In genomic region chr18:2471523-2471922, GRCh38 we compare ENCODE assay signal across 13 cellular contexts.
A peak's percentile ranks its signal among the peaks of the same experiment; 100 is the strongest.
DNase-seq lines count a peak whose midpoint lies in the region; TF ChIP-seq lines count a peak whose summit lies in the region.
"Had no signal": no experiment of that assay in that cellular context is flagged by ENCODE, and none has a peak within 500 bp of the region (broad histone marks: within the 10 kb centered on the region; RNA-seq: fewer than 3 reads in every experiment).

No MANE protein-coding gene starts in this region.

- H3K27me3 Mint-ChIP-seq in H9 (ENCODE audit: low read depth): no peaks in the 10 kb centered on the region

- no peak overlapping the region for H3K18ac ChIP-seq in H9 (ENCODE audit: insufficient read length, low read depth, low read length)

- H3K9me3 Mint-ChIP-seq in H9: no peaks in the 10 kb centered on the region
- H3K9me3 Mint-ChIP-seq: activated T-helper 17 cell treated with anti-CD3 and anti-CD28 coated beads, Interleukin-2, amount 50 U/mL, for 72 hours; brain had no signal

- H3K4me1 Mint-ChIP-seq in H9: no peaks in the 10 kb centered on the region
- H3K4me1 Mint-ChIP-seq: activated T-helper 17 cell treated with anti-CD3 and anti-CD28 coated beads, Interleukin-2, amount 50 U/mL, for 72 hours; brain had no signal

- no peak overlapping the region for H3K9ac ChIP-seq in H9 (ENCODE audit: extremely low read depth, insufficient read length, low read length)

- H3K27ac ChIP-seq in H9 (ENCODE audit: insufficient read length, low read depth, low read length) (no peak overlapping the region), iPS DF 6.9 (ENCODE audit: low read length) (no peak overlapping the region)
- H3K27ac ChIP-seq: testis had no signal

- no peaks in the 10 kb centered on the region for H3K79me1 ChIP-seq in H9 (ENCODE audit: insufficient read depth, low read depth, low read length, poor library complexity, severe bottlenecking)

- no peak overlapping the region for H4K5ac ChIP-seq in H9 (ENCODE audit: insufficient read length, low read depth, low read length)

- WGBS in H9 (ENCODE audit: extremely low coverage, insufficient read length, low lambda C conversion rate): no CpG with 5 or more reads among the region's 2 CpGs
- no CpG with 5 or more reads among the region's 2 CpGs for WGBS in iPS DF 6.9 (ENCODE audit: insufficient coverage, insufficient read length)

- no peak overlapping the region for H2BK120ac ChIP-seq in H9 (ENCODE audit: low read depth, low read length, poor library complexity, severe bottlenecking)

- H3K79me2 ChIP-seq in H9 (ENCODE audit: insufficient read depth, low read length): no peaks in the 10 kb centered on the region

- no peak overlapping the region for H3T11ph ChIP-seq in H9 (ENCODE audit: low read length)

- no peak overlapping the region for H3K27ac Mint-ChIP-seq in H9
- H3K27ac Mint-ChIP-seq: activated T-helper 17 cell treated with anti-CD3 and anti-CD28 coated beads, Interleukin-2, amount 50 U/mL, for 72 hours; brain had no signal

- H2BK5ac ChIP-seq in H9 (ENCODE audit: insufficient read length, low read length): no peak overlapping the region

- H3K23ac ChIP-seq in H9 (ENCODE audit: insufficient read length, low read depth, low read length): no peak overlapping the region

- no peak overlapping the region for H3K14ac ChIP-seq in H9 (ENCODE audit: insufficient read depth, low read length)

- no peak overlapping the region for H2AFZ ChIP-seq in H9 (ENCODE audit: low read length)

- H2BK12ac ChIP-seq in H9 (ENCODE audit: insufficient read length, low read depth, low read length): no peak overlapping the region

- no peak overlapping the region for H2BK15ac ChIP-seq in H9 (ENCODE audit: low read depth, low read length)

- no peak overlapping the region for H2BK20ac ChIP-seq in H9 (ENCODE audit: low read depth, low read length, poor library complexity, severe bottlenecking)

- DNase-seq in NCI-H748 (lab: John Stamatoyannopoulos, UW; ENCODE audit: unreplicated experiment): peak; percentile 15
- no peak for DNase-seq in NCI-H748 treated with DMSO at 0.1 percent for 48 hours (lab: John Stamatoyannopoulos, UW)
- no peak for DNase-seq in H9
- peak; percentile 47 for DNase-seq in OCI-M1 (lab: John Stamatoyannopoulos, UW)
- peak; percentile 5 for DNase-seq in iPS DF 6.9 (ENCODE audit: low read depth, low spot score)
- DNase-seq in T1000 (lab: John Stamatoyannopoulos, UW): no peak
- DNase-seq in activated gamma-delta T cell (lab: John Stamatoyannopoulos, UW): no peak
- no peak for DNase-seq in SKM-1 (lab: John Stamatoyannopoulos, UW; ENCODE audit: unreplicated experiment)
- DNase-seq: DMS79 treated with DMSO at 0.1 percent for 48 hours, mucosa of descending colon, testis had no signal

- no peak overlapping the region for H3K4me3 Mint-ChIP-seq in H9
- H3K4me3 Mint-ChIP-seq: activated T-helper 17 cell treated with anti-CD3 and anti-CD28 coated beads, Interleukin-2, amount 50 U/mL, for 72 hours; brain had no signal

- H3K9me3 ChIP-seq in H9 (ENCODE audit: control insufficient read depth, low read depth, low read length) (no peaks in the 10 kb centered on the region), iPS DF 6.9 (ENCODE audit: control insufficient read depth, insufficient read depth, low read length) (no peaks in the 10 kb centered on the region)
- H3K9me3 ChIP-seq: mucosa of descending colon, testis had no signal

- no peaks in the 10 kb centered on the region for H3K23me2 ChIP-seq in H9 (ENCODE audit: insufficient read length, low read depth, low read length, poor library complexity, severe bottlenecking)

- H3K36me3 ChIP-seq in iPS DF 6.9 (ENCODE audit: control insufficient read depth, insufficient read depth, low read length): no peaks in the 10 kb centered on the region

- no peak overlapping the region for H2AK5ac ChIP-seq in H9 (ENCODE audit: insufficient read length, low read length)

- no peaks in the 10 kb centered on the region for H4K20me1 ChIP-seq in H9 (ENCODE audit: control insufficient read depth, insufficient read depth, insufficient read length)

- H3K4me1 ChIP-seq in H9 (ENCODE audit: insufficient read depth, low read length): no peaks in the 10 kb centered on the region
- H3K4me1 ChIP-seq in iPS DF 6.9 (ENCODE audit: control insufficient read depth, insufficient read depth, low read length): no peaks in the 10 kb centered on the region
- H3K4me1 ChIP-seq: testis had no signal

- H3K56ac ChIP-seq in H9 (ENCODE audit: insufficient read length, low read depth, low read length): no peak overlapping the region

- no peak overlapping the region for H3K4ac ChIP-seq in H9 (ENCODE audit: low read depth, low read length)

- no peak overlapping the region for H4K91ac ChIP-seq in H9 (ENCODE audit: insufficient read length, low read depth, low read length)

- no peak overlapping the region for H3K4me3 ChIP-seq in iPS DF 6.9 (ENCODE audit: low read length)
- H3K4me3 ChIP-seq: mucosa of descending colon, testis had no signal

- H3K4me2 ChIP-seq in H9 (ENCODE audit: insufficient read depth, insufficient read length, low read length): no peak overlapping the region

- H3K27me3 ChIP-seq in H9 (ENCODE audit: insufficient read depth, low read length): no peaks in the 10 kb centered on the region
- no peaks in the 10 kb centered on the region for H3K27me3 ChIP-seq in iPS DF 6.9 (ENCODE audit: control insufficient read depth, insufficient read depth, low read length)
- H3K27me3 ChIP-seq: testis had no signal

- peak; percentile 55; the same call in 2 of the 3 replicates for TF ChIP-seq CTCF in H9 (conservative IDR thresholded peaks at IDR 0.05)

- H4K8ac ChIP-seq in H9 (replicated peaks; ENCODE audit: insufficient read length, low read depth, low read length): no peak overlapping the region

- H3K36me3 Mint-ChIP-seq in H9 (ENCODE audit: insufficient read depth in 1 of 3, low read depth in 3 of 3): no peaks in the 10 kb centered on the region
- H3K36me3 Mint-ChIP-seq: brain had no signal

Comparison
In these comparisons a context has a peak if more than half of its experiments do, and no peak if none do; other contexts are left out.
1. DNase-seq: peak in NCI-H748 (single experiment), OCI-M1 (single experiment) and iPS DF 6.9 (single experiment); none in NCI-H748 treated with DMSO at 0.1 percent for 48 hours (single experiment), H9 (single experiment), T1000 (single experiment), activated gamma-delta T cell (single experiment) and SKM-1 (single experiment).